24 cellular contexts compared by ENCODE assay signal in genomic region chr10:124146491-124146890, GRCh38.
"Had no signal": no experiment of that assay in that cellular context is flagged by ENCODE, and none has a peak within 500 bp of the region (broad histone marks: within the 10 kb centered on the region; RNA-seq: fewer than 3 reads in every experiment).

No MANE protein-coding gene starts in this region.

- H3K27ac ChIP-seq: foreskin keratinocyte, left ventricle myocardium inferior, lower lobe of right lung, neural progenitor cell, pancreas, testis, upper lobe of right lung, vagina had no signal

- H3K4me2 ChIP-seq: neural progenitor cell, smooth muscle cell had no signal

- H3K9ac ChIP-seq: neural progenitor cell had no signal

- H3K9me3 ChIP-seq: esophagus squamous epithelium, left ventricle myocardium inferior, lower lobe of right lung, pancreas, testis, tibial nerve, upper lobe of right lung, vagina had no signal

- H3K36me3 Mint-ChIP-seq: immature natural killer cell; natural killer cell treated with Interleukin-12 subunit alpha and Interleukin-12 subunit beta and Interleukin-15 and Interleukin-18, amount 100 ng/mL, for 72 hours; neural progenitor cell; stimulated activated effector memory CD8-positive, alpha-beta T cell treated with anti-CD3 and anti-CD28 coated beads, Interleukin-12 subunit alpha, Interleukin-12 subunit beta, amount 100 ng/mL, for 72 hours had no signal

- H3K36me3 ChIP-seq: esophagus squamous epithelium, left ventricle myocardium inferior, lower lobe of right lung, neural progenitor cell, pancreas, tibial nerve, upper lobe of right lung, vagina had no signal

- H3K9me3 Mint-ChIP-seq: immature natural killer cell; natural killer cell treated with Interleukin-12 subunit alpha and Interleukin-12 subunit beta and Interleukin-15 and Interleukin-18, amount 100 ng/mL, for 72 hours; neural progenitor cell; stimulated activated effector memory CD8-positive, alpha-beta T cell treated with anti-CD3 and anti-CD28 coated beads, Interleukin-12 subunit alpha, Interleukin-12 subunit beta, amount 100 ng/mL, for 72 hours; stimulated activated naive CD8-positive, alpha-beta T cell treated with anti-CD3 and anti-CD28 coated beads, Interleukin-15, Interleukin-2, amounts not matched to agents 100 ng/mL and 50 ng/mL, for 24 hours had no signal

- H3K4me1 ChIP-seq: foreskin keratinocyte, pancreas had no signal

- H3K27me3 ChIP-seq: foreskin keratinocyte, neural progenitor cell, pancreas, testis, tibial nerve, upper lobe of right lung, vagina had no signal

- DNase-seq: dermis blood vessel endothelial cell; esophagus squamous epithelium; foreskin keratinocyte; immature natural killer cell; left cardiac atrium; left ventricle myocardium inferior; lower lobe of right lung; mesenchymal stem cell; midbrain; occipital lobe; pancreas; right cardiac atrium; stimulated activated CD4-positive, alpha-beta T cell treated with anti-CD3 and anti-CD28 coated beads, Interleukin-4, amount 100 ng/mL, for 1 hour; stimulated activated CD8-positive, alpha-beta memory T cell treated with anti-CD3 and anti-CD28 coated beads, Interleukin-4, amount 100 ng/mL, for 48 hours; testis; upper lobe of right lung had no signal

- H3K4me3 ChIP-seq: esophagus squamous epithelium, left ventricle myocardium inferior, lower lobe of right lung, neural progenitor cell, pancreas, smooth muscle cell, testis, tibial nerve, upper lobe of right lung, vagina had no signal

- H2AFZ ChIP-seq: neural progenitor cell had no signal

- H3K4me3 Mint-ChIP-seq: immature natural killer cell; natural killer cell treated with Interleukin-12 subunit alpha and Interleukin-12 subunit beta and Interleukin-15 and Interleukin-18, amount 100 ng/mL, for 72 hours; neural progenitor cell; stimulated activated effector memory CD8-positive, alpha-beta T cell treated with anti-CD3 and anti-CD28 coated beads, Interleukin-12 subunit alpha, Interleukin-12 subunit beta, amount 100 ng/mL, for 72 hours; stimulated activated naive CD8-positive, alpha-beta T cell treated with anti-CD3 and anti-CD28 coated beads, Interleukin-15, Interleukin-2, amounts not matched to agents 100 ng/mL and 50 ng/mL, for 24 hours had no signal

- H3K4me1 Mint-ChIP-seq: immature natural killer cell had no signal

- H3K27ac Mint-ChIP-seq: immature natural killer cell; natural killer cell treated with Interleukin-12 subunit alpha and Interleukin-12 subunit beta and Interleukin-15 and Interleukin-18, amount 100 ng/mL, for 72 hours; neural progenitor cell; progenitor cell of endocrine pancreas; stimulated activated effector memory CD8-positive, alpha-beta T cell treated with anti-CD3 and anti-CD28 coated beads, Interleukin-12 subunit alpha, Interleukin-12 subunit beta, amount 100 ng/mL, for 72 hours; stimulated activated naive CD8-positive, alpha-beta T cell treated with anti-CD3 and anti-CD28 coated beads, Interleukin-15, Interleukin-2, amounts not matched to agents 100 ng/mL and 50 ng/mL, for 24 hours had no signal

- ATAC-seq: foreskin keratinocyte; left cardiac atrium; lower lobe of right lung; natural killer cell treated with Interleukin-12 subunit alpha and Interleukin-12 subunit beta and Interleukin-15 and Interleukin-18, amount 100 ng/mL, for 72 hours; pancreas; right cardiac atrium; upper lobe of right lung had no signal
